ENCODE assay signal across 27 cellular contexts in genomic region chr17:19664821-19665181, GRCh38. TPM values are rescaled to one million over a fixed set of nuclear protein-coding genes. Genes with fewer than 3 reads are reported as not detected.
"Had no signal": no experiment of that assay in that cellular context is flagged by ENCODE, and none has a peak within 500 bp of the region (broad histone marks: within the 10 kb centered on the region; RNA-seq: fewer than 3 reads in every experiment).

No MANE protein-coding gene starts in this region.

- H3K9me3 ChIP-seq: esophagus muscularis mucosa, spleen, vagina had no signal

- FAIRE-seq: colon, endothelial cell of umbilical vein, frontal cortex had no signal

- ATAC-seq: activated CD8-positive, alpha-beta T cell treated with anti-CD3 and anti-CD28 coated beads, Interleukin-2, amount 10 ng/mL, durations not matched to agents 7 days and 5 days; naive thymus-derived CD4-positive, alpha-beta T cell; stimulated activated naive CD8-positive, alpha-beta T cell treated with anti-CD3 and anti-CD28 coated beads, Interleukin-15, Interleukin-2, amounts not matched to agents 100 U/mL and 50 U/mL, for 24 hours; T-cell had no signal

- H3K4me3 ChIP-seq: esophagus muscularis mucosa, spleen, vagina had no signal

- DNase-seq: activated CD4-positive, alpha-beta T cell treated with anti-CD3 and anti-CD28 coated beads for 1 hour; activated CD4-positive, alpha-beta T cell treated with anti-CD3 and anti-CD28 coated beads, Interleukin-2, amount 50 U/mL, for 1 hour; activated CD8-positive, alpha-beta T cell treated with anti-CD3 and anti-CD28 coated beads, Interleukin-2, amount 10 ng/mL, durations not matched to agents 7 days and 5 days; activated gamma-delta T cell treated with Interleukin-2 at 50 U/mL for 16 hours; aorta; effector memory CD4-positive, alpha-beta T cell; hippocampal formation; naive thymus-derived CD4-positive, alpha-beta T cell; retina; spleen; stimulated activated CD4-positive, alpha-beta T cell treated with anti-CD3 and anti-CD28 coated beads, Interleukin-4, amount 100 ng/mL, for 24 hours; stimulated activated naive CD8-positive, alpha-beta T cell treated with anti-CD3 and anti-CD28 coated beads, Interleukin-15, Interleukin-2, amounts not matched to agents 100 U/mL and 50 U/mL, for 24 hours; T-cell; T-helper 9 cell had no signal

- H3K27me3 ChIP-seq: esophagus muscularis mucosa, spleen, vagina had no signal

- H3K27ac ChIP-seq: esophagus muscularis mucosa, spleen, vagina had no signal

- H3K9me3 Mint-ChIP-seq: activated naive CD4-positive, alpha-beta T cell treated with anti-CD3 and anti-CD28 coated beads, Interleukin-2, amount 50 U/mL, for 24 hours; brain; central memory CD8-positive, alpha-beta T cell; naive thymus-derived CD4-positive, alpha-beta T cell; T-cell had no signal

- H3K27ac Mint-ChIP-seq: activated CD8-positive, alpha-beta T cell treated with anti-CD3 and anti-CD28 coated beads, Interleukin-2, amount 10 ng/mL, durations not matched to agents 7 days and 5 days; activated naive CD4-positive, alpha-beta T cell treated with anti-CD3 and anti-CD28 coated beads, Interleukin-2, amount 50 U/mL, for 24 hours; brain; progenitor cell of endocrine pancreas; T-cell had no signal

- H3K4me1 Mint-ChIP-seq: activated naive CD4-positive, alpha-beta T cell treated with anti-CD3 and anti-CD28 coated beads, Interleukin-2, amount 50 U/mL, for 24 hours; brain; central memory CD8-positive, alpha-beta T cell; naive thymus-derived CD4-positive, alpha-beta T cell; T-cell had no signal

- H3K4me1 ChIP-seq: spleen, vagina had no signal

- H3K4me3 Mint-ChIP-seq: activated CD8-positive, alpha-beta T cell treated with anti-CD3 and anti-CD28 coated beads, Interleukin-2, amount 10 ng/mL, durations not matched to agents 7 days and 5 days; activated naive CD4-positive, alpha-beta T cell treated with anti-CD3 and anti-CD28 coated beads, Interleukin-2, amount 50 U/mL, for 24 hours; brain; central memory CD8-positive, alpha-beta T cell; naive thymus-derived CD4-positive, alpha-beta T cell; T-cell had no signal

- H3K27me3 Mint-ChIP-seq: activated naive CD4-positive, alpha-beta T cell treated with anti-CD3 and anti-CD28 coated beads, Interleukin-2, amount 50 U/mL, for 24 hours; brain; central memory CD8-positive, alpha-beta T cell; naive thymus-derived CD4-positive, alpha-beta T cell; progenitor cell of endocrine pancreas; T-cell had no signal

RNA-seq across cellular contexts. Expression of gene SLC47A2, which starts 51.6 kb away (rescaled TPM):
- total RNA-seq: activated CD8-positive, alpha-beta T cell treated with anti-CD3 and anti-CD28 coated beads, Interleukin-2, amount 10 ng/mL, durations not matched to agents 7 days and 5 days; aorta; dermis microvascular lymphatic vessel endothelial cell; endothelial cell of umbilical vein; esophagus muscularis mucosa; lung microvascular endothelial cell; naive thymus-derived CD4-positive, alpha-beta T cell; osteoblast; progenitor cell of endocrine pancreas; spleen; subcutaneous adipose tissue; T-cell had no signal
- polyA plus RNA-seq: endothelial cell of umbilical vein; naive thymus-derived CD4-positive, alpha-beta T cell had no signal
